ENCODE assay signal across 8 cellular contexts in genomic region chr3:168847293-168847883, GRCh38.
A peak's percentile ranks its signal among the peaks of the same experiment; 100 is the strongest.
DNase-seq lines count a peak whose midpoint lies in the region; ATAC-seq and TF ChIP-seq lines count a peak whose summit lies in the region.

No MANE protein-coding gene starts in this region.

- H3K4me1 Mint-ChIP-seq in activated T-helper 17 cell treated with anti-CD3 and anti-CD28 coated beads, Interleukin-2, amount 50 U/mL, for 72 hours: no peaks in the 10 kb centered on the region
- H3K4me1 Mint-ChIP-seq in naive thymus-derived CD4-positive, alpha-beta T cell: peaks cover 0 to 3% (median 0%) of the 10 kb centered on the region in 7 donors

- no peak overlapping the region for H3K4me3 Mint-ChIP-seq in activated T-helper 17 cell treated with anti-CD3 and anti-CD28 coated beads, Interleukin-2, amount 50 U/mL, for 72 hours
- H3K4me3 Mint-ChIP-seq in naive thymus-derived CD4-positive, alpha-beta T cell: no peak overlapping the region

- H3K79me2 ChIP-seq in MM.1S (ENCODE audit: low read length): no peaks in the 10 kb centered on the region

- H3K4me2 ChIP-seq in MM.1S (ENCODE audit: low read depth, low read length): peak overlapping the region; percentile 39

- no peak overlapping the region for H3K27ac Mint-ChIP-seq in activated T-helper 17 cell treated with anti-CD3 and anti-CD28 coated beads, Interleukin-2, amount 50 U/mL, for 72 hours
- no peak overlapping the region for H3K27ac Mint-ChIP-seq in naive thymus-derived CD4-positive, alpha-beta T cell

- intact Hi-C loops in spleen (cut with DNase I; ENCODE audit: low total_unique reads): loop anchor here (10.0 kb wide), 1 partner anchor 633 kb away; no protein-coding TSS in a partner anchor
- intact Hi-C loops in naive thymus-derived CD4-positive, alpha-beta T cell (cut with micrococcal nuclease): loop anchor here in 1 of 2 donors (2.0 kb wide), 1 partner anchor 337 kb away; no protein-coding TSS in a partner anchor

- H3K36me3 ChIP-seq in MM.1S (replicated peaks; ENCODE audit: insufficient read depth, low read length): no peaks in the 10 kb centered on the region
- no peaks in the 10 kb centered on the region for H3K36me3 ChIP-seq in spleen
- H3K36me3 ChIP-seq in naive thymus-derived CD4-positive, alpha-beta T cell (ENCODE audit: control insufficient read depth in 2 of 3, insufficient read depth in 3 of 3, low read length in 3 of 3): no peaks in the 10 kb centered on the region

- H3K4me1 ChIP-seq in MM.1S (ENCODE audit: low read length): peaks cover 2% of the 10 kb centered on the region; the same call in 1 of the 2 replicates
- peaks cover 0 to 8% (median 0%) of the 10 kb centered on the region in 6 donors for H3K4me1 ChIP-seq in spleen
- H3K4me1 ChIP-seq in naive thymus-derived CD4-positive, alpha-beta T cell (ENCODE audit: control insufficient read depth in 2 of 2, insufficient read depth in 2 of 2, low read length in 2 of 2): no peaks in the 10 kb centered on the region

- DNase-seq in ELR (ENCODE audit: low read depth) (peak; percentile 68), MM.1S (peak; percentile 66), glomerular visceral epithelial cell (ENCODE audit: extremely low spot score) (peak; percentile 44), spleen (no peak)
- DNase-seq in naive thymus-derived CD4-positive, alpha-beta T cell: no peak

- no peaks in the 10 kb centered on the region for H3K9me3 Mint-ChIP-seq in activated T-helper 17 cell treated with anti-CD3 and anti-CD28 coated beads, Interleukin-2, amount 50 U/mL, for 72 hours
- H3K9me3 Mint-ChIP-seq in naive thymus-derived CD4-positive, alpha-beta T cell: peaks cover 0 to 6% (median 0%) of the 10 kb centered on the region in 11 donors

- H3K9me3 ChIP-seq in MM.1S (replicated peaks; ENCODE audit: insufficient read depth, low read length): no peaks in the 10 kb centered on the region
- peaks cover 0 to 3% (median 0%) of the 10 kb centered on the region in 8 donors for H3K9me3 ChIP-seq in spleen
- H3K9me3 ChIP-seq in naive thymus-derived CD4-positive, alpha-beta T cell (ENCODE audit: control insufficient read depth in 2 of 3, low read length in 3 of 3): no peaks in the 10 kb centered on the region

- H3K4me3 ChIP-seq in MM.1S (ENCODE audit: low read length) (no peak overlapping the region), spleen (no peak overlapping the region)
- no peak overlapping the region for H3K4me3 ChIP-seq in naive thymus-derived CD4-positive, alpha-beta T cell (ENCODE audit: low read length)

- ATAC-seq in GM21528 (IDR thresholded peaks at IDR 0.05; ENCODE audit: low FRiP score, unreplicated experiment) (peak; percentile 74), SK-N-SH treated with all-trans-retinoic acid at 6 μM for 48 hours (peak; percentile 74)
- ATAC-seq in activated T-helper 17 cell treated with anti-CD3 and anti-CD28 coated beads, Interleukin-2, amount 50 U/mL, for 72 hours (replicated peaks): no peak
- ATAC-seq in naive thymus-derived CD4-positive, alpha-beta T cell: no peak

- no peaks in the 10 kb centered on the region for H3F3A ChIP-seq in MM.1S (ENCODE audit: insufficient read depth, low read length)

- TF ChIP-seq POLR2A in spleen (IDR thresholded peaks at IDR 0.05): no peak

- 17 to 25% (median 20%) methylated on average over 7 of the region's 7 CpGs for WGBS in spleen, 5 donors

- H3K27ac ChIP-seq in MM.1S (ENCODE audit: low read length) (no peak overlapping the region), spleen (no peak overlapping the region)
- H3K27ac ChIP-seq in naive thymus-derived CD4-positive, alpha-beta T cell (ENCODE audit: low read depth, low read length): no peak overlapping the region

- CTCF ChIA-PET in naive thymus-derived CD4-positive, alpha-beta T cell (lab: Charles Lee): no interaction called here

- POLR2A ChIA-PET in naive thymus-derived CD4-positive, alpha-beta T cell (lab: Charles Lee): no interaction called here

- no peak overlapping the region for H2AFZ ChIP-seq in MM.1S (ENCODE audit: low read length)

- H3K27me3 ChIP-seq in MM.1S (replicated peaks; ENCODE audit: insufficient read depth, low read length) (no peaks in the 10 kb centered on the region), spleen (replicated peaks in 1 of 7) (peaks cover 0 to 3% (median 0%) of the 10 kb centered on the region in 7 donors)
- no peaks in the 10 kb centered on the region for H3K27me3 ChIP-seq in naive thymus-derived CD4-positive, alpha-beta T cell (ENCODE audit: control insufficient read depth in 2 of 2, insufficient read depth in 2 of 2, low read length in 2 of 2)

- H3K27me3 Mint-ChIP-seq in activated T-helper 17 cell treated with anti-CD3 and anti-CD28 coated beads, Interleukin-2, amount 50 U/mL, for 72 hours: peaks cover 15% of the 10 kb centered on the region
- peaks cover 0 to 17% (median 11%) of the 10 kb centered on the region in 5 donors for H3K27me3 Mint-ChIP-seq in naive thymus-derived CD4-positive, alpha-beta T cell

- H3K36me3 Mint-ChIP-seq in activated T-helper 17 cell treated with anti-CD3 and anti-CD28 coated beads, Interleukin-2, amount 50 U/mL, for 72 hours (ENCODE audit: low read depth): no peaks in the 10 kb centered on the region
- H3K36me3 Mint-ChIP-seq in naive thymus-derived CD4-positive, alpha-beta T cell: no peaks in the 10 kb centered on the region

- no peaks in the 10 kb centered on the region for H3K9me2 ChIP-seq in MM.1S (replicated peaks; ENCODE audit: insufficient read depth, low read length)

- no peaks in the 10 kb centered on the region for H4K20me1 ChIP-seq in MM.1S (ENCODE audit: insufficient read depth, low read length)

- peak; percentile 90 for TF ChIP-seq CTCF in MM.1S (IDR thresholded peaks at IDR 0.05; ENCODE audit: low read length)
- TF ChIP-seq CTCF in spleen (IDR thresholded peaks at IDR 0.05 in 8 of 11, conservative IDR thresholded peaks at IDR 0.05 in 3 of 11): peak in 7 of 11 experiments; percentile 29 to 42 (median 37)

- H3K9ac ChIP-seq in MM.1S (ENCODE audit: low read length): no peak overlapping the region

TF ChIP-seq in SK-N-SH treated with all-trans-retinoic acid at 6 μM for 48 hours, 23 proteins besides CTCF, POLR2A, EP300 and RAD21 (continues in another document):
- TF ChIP-seq, protein P1, sequence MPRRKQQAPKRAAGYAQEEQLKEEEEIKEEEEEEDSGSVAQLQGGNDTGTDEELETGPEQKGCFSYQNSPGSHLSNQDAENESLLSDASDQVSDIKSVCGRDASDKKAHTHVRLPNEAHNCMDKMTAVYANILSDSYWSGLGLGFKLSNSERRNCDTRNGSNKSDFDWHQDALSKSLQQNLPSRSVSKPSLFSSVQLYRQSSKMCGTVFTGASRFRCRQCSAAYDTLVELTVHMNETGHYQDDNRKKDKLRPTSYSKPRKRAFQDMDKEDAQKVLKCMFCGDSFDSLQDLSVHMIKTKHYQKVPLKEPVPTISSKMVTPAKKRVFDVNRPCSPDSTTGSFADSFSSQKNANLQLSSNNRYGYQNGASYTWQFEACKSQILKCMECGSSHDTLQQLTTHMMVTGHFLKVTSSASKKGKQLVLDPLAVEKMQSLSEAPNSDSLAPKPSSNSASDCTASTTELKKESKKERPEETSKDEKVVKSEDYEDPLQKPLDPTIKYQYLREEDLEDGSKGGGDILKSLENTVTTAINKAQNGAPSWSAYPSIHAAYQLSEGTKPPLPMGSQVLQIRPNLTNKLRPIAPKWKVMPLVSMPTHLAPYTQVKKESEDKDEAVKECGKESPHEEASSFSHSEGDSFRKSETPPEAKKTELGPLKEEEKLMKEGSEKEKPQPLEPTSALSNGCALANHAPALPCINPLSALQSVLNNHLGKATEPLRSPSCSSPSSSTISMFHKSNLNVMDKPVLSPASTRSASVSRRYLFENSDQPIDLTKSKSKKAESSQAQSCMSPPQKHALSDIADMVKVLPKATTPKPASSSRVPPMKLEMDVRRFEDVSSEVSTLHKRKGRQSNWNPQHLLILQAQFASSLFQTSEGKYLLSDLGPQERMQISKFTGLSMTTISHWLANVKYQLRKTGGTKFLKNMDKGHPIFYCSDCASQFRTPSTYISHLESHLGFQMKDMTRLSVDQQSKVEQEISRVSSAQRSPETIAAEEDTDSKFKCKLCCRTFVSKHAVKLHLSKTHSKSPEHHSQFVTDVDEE (CRISPR knock-in tag; IDR thresholded peaks at IDR 0.05): no peak
- TF ChIP-seq PATZ1 (CRISPR knock-in tag; IDR thresholded peaks at IDR 0.05; ENCODE audit: borderline replicate concordance) (no peak), CREB5 (CRISPR knock-in tag; IDR thresholded peaks at IDR 0.05; ENCODE audit: low read depth) (no peak), TCF4 (CRISPR knock-in tag; IDR thresholded peaks at IDR 0.05; ENCODE audit: borderline replicate concordance) (no peak), PPARA (CRISPR knock-in tag; IDR thresholded peaks at IDR 0.05; ENCODE audit: borderline replicate concordance) (no peak), ZNF70 (CRISPR knock-in tag; IDR thresholded peaks at IDR 0.05) (no peak), ZNF8 (CRISPR knock-in tag; IDR thresholded peaks at IDR 0.05) (no peak), SNAI2 (CRISPR knock-in tag; IDR thresholded peaks at IDR 0.05) (no peak), GLIS3 (CRISPR knock-in tag; IDR thresholded peaks at IDR 0.05) (no peak), ZFP3 (CRISPR knock-in tag; IDR thresholded peaks at IDR 0.05) (no peak)

Comparison
In these comparisons a context has a peak if more than half of its experiments do, and no peak if none do; other contexts are left out.
1. DNase-seq: peak in ELR (single experiment), MM.1S (single experiment) and glomerular visceral epithelial cell (single experiment); none in spleen (single experiment) and naive thymus-derived CD4-positive, alpha-beta T cell (0 of 9).
2. ATAC-seq: peak in GM21528 (single experiment) and SK-N-SH treated with all-trans-retinoic acid at 6 μM for 48 hours (single experiment); none in activated T-helper 17 cell treated with anti-CD3 and anti-CD28 coated beads, Interleukin-2, amount 50 U/mL, for 72 hours (single experiment) and naive thymus-derived CD4-positive, alpha-beta T cell (single experiment).